2 cellular contexts compared by ENCODE assay signal in the genomic region with DNA sequence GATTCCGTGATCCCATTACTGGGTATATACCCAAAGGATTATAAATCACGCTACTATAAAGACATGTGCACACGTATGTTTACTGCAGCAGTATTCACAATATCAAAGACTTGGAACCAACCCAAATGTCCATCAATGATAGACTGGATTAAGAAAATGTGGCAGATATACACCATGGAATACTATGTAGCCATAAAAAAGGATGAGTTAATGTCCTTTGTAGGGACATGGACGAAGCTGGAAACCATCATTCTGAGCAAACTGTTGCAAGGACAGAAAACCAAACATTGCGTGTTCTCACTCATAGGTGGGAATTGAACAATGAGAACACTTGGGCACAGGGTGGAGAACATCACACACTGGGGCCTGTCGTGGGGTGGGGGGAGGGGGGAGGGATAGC. TPM values are rescaled to one million over a fixed set of nuclear protein-coding genes. Genes with fewer than 3 reads are reported as not detected.
"Had no signal": no experiment of that assay in that cellular context is flagged by ENCODE, and none has a peak within 500 bp of the region (broad histone marks: within the 10 kb centered on the region; RNA-seq: fewer than 3 reads in every experiment).

No MANE protein-coding gene starts in this region.

RNA-seq across cellular contexts. Expression of gene ATP2B2, which starts 35.0 kb away (rescaled TPM):
- total RNA-seq: GM23248, HFFc6 had no signal
- polyA plus RNA-seq: GM23248 had no signal
